In the genomic region with DNA sequence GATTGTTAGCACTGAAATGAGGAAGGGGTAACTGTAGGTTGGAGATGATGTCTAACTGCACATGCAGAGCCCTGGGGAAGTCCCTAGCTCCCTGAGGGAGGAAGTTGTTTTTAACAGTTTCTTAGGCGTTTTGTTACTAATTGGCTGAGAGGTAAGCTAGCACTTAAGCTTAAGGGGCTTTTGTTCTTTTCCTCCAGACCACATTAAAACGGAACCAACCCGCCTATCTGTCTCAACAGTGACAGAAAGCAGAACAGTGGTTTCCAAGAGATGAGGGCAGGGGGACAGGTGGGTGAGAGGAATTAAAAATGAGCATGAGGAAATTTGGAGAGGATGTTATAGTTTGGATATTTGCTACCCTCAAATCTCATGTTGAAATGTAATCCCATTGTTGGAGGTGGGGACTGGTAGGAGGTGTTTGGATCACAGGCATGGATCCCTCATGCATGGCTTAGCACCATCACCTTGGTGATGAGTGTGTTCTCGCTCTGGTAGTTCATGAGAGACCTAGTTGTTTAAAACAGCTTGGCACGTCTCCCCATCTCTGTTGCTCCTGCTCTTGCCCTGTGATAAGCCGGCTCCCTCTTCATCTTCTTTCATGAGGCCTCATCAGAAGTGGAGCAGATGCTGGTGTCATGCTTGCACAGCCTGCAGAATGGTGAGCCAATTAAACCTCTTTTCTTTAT, we compare ENCODE assay signal across 8 cellular contexts. TPM values are rescaled to one million over a fixed set of nuclear protein-coding genes. Genes with fewer than 3 reads are reported as not detected.
DNase-seq lines count a peak whose midpoint lies in the region; ATAC-seq and TF ChIP-seq lines count a peak whose summit lies in the region.

No MANE protein-coding gene starts in this region.

- H3K27ac Mint-ChIP-seq in GM23338 (no peak overlapping the region), immature natural killer cell (peak overlapping the region; percentile 85 to 98 (median 93))

- H3K9me2 ChIP-seq in GM23338 (ENCODE audit: insufficient read depth), result no peaks in the 10 kb centered on the region

- H3K4me1 ChIP-seq in GM23338 (ENCODE audit: insufficient read depth) (peaks cover 5% of the 10 kb centered on the region; the same call in 1 of the 2 replicates), upper lobe of right lung (peaks cover 7% of the 10 kb centered on the region), testis (no peaks in the 10 kb centered on the region), right cardiac atrium (ENCODE audit: control insufficient read depth, insufficient read depth, low read length) (peaks cover 2% of the 10 kb centered on the region)

- DNase-seq in GM23338 (ENCODE audit: low spot score), result peak; percentile 15
- DNase-seq in NCI-H1092 (lab: John Stamatoyannopoulos, UW), result peak; percentile 68
- DNase-seq in activated CD4-positive, alpha-beta T cell treated with anti-CD3 and anti-CD28 coated beads for 4 hours, result peak; percentile 54 to 56
- DNase-seq in immature natural killer cell, result peak; percentile 68 to 71 (median 70)
- no peak for DNase-seq in upper lobe of right lung
- no peak for DNase-seq in testis
- no peak for DNase-seq in right cardiac atrium

- WGBS in testis, 2 donors, result 57 to 60% methylated on average over 6 of the region's 6 CpGs
- WGBS in right cardiac atrium, result 44% methylated on average over 6 of the region's 6 CpGs

- TF ChIP-seq POLR2A in testis (IDR thresholded peaks at IDR 0.05), result no peak

- H3K27ac ChIP-seq in GM23338 (ENCODE audit: low read depth), result no peak overlapping the region
- no peak overlapping the region for H3K27ac ChIP-seq in upper lobe of right lung
- no peak overlapping the region for H3K27ac ChIP-seq in testis
- H3K27ac ChIP-seq in right cardiac atrium (ENCODE audit: low read length), result no peak overlapping the region

- H3F3A ChIP-seq in GM23338 (replicated peaks; ENCODE audit: low read depth), result no peaks in the 10 kb centered on the region

- H3K36me3 Mint-ChIP-seq in GM23338 (ENCODE audit: low read depth) (no peaks in the 10 kb centered on the region), immature natural killer cell (peaks cover 0 to 4% (median 0%) of the 10 kb centered on the region in 3 donors)

- TF ChIP-seq CTCF in GM23338 (conservative IDR thresholded peaks at IDR 0.05; ENCODE audit: low read depth in 2 of 2), result no peak
- no peak for TF ChIP-seq CTCF in upper lobe of right lung (IDR thresholded peaks at IDR 0.05)
- TF ChIP-seq CTCF in testis (IDR thresholded peaks at IDR 0.05), result no peak

- no peaks in the 10 kb centered on the region for H3K79me2 ChIP-seq in GM23338 (replicated peaks; ENCODE audit: insufficient read depth)

- H3K9me3 Mint-ChIP-seq in GM23338, result no peaks in the 10 kb centered on the region
- H3K9me3 Mint-ChIP-seq in immature natural killer cell, result no peaks in the 10 kb centered on the region

- ATAC-seq in GM18502 (IDR thresholded peaks at IDR 0.05; ENCODE audit: poor library complexity, unreplicated experiment), result peak; percentile 83
- ATAC-seq in GM23338, result peak; percentile 59
- peak; percentile 75 for ATAC-seq in upper lobe of right lung
- no peak for ATAC-seq in right cardiac atrium

- peaks cover 19% of the 10 kb centered on the region; the same call in 2 of the 3 replicates for H3K4me1 Mint-ChIP-seq in GM23338
- peaks cover 31 to 38% of the 10 kb centered on the region in 2 donors for H3K4me1 Mint-ChIP-seq in immature natural killer cell

- H3K4me3 Mint-ChIP-seq in GM23338, result no peak overlapping the region
- H3K4me3 Mint-ChIP-seq in immature natural killer cell, result peak overlapping the region; percentile 66 to 83 (median 75)

- intact Hi-C loops in upper lobe of right lung (cut with DNase I) (no loop called here), testis (cut with DNase I; ENCODE audit: low total_unique reads) (no loop called here), right cardiac atrium (cut with DNase I) (no loop called here)

- H4K20me1 ChIP-seq in GM23338 (replicated peaks; ENCODE audit: insufficient read depth), result no peaks in the 10 kb centered on the region

- no peaks in the 10 kb centered on the region for H3K36me3 ChIP-seq in GM23338 (ENCODE audit: insufficient read depth)
- H3K36me3 ChIP-seq in upper lobe of right lung, result no peaks in the 10 kb centered on the region
- no peaks in the 10 kb centered on the region for H3K36me3 ChIP-seq in testis (ENCODE audit: low read depth, missing control alignments)

- H2AFZ ChIP-seq in GM23338, result peak overlapping the region; percentile 89

- H3K27me3 Mint-ChIP-seq in GM23338 (ENCODE audit: insufficient read depth, low read depth, poor library complexity) (peaks cover 7% of the 10 kb centered on the region), immature natural killer cell (ENCODE audit: low read depth in 3 of 3) (peaks cover 0 to 1% (median 1%) of the 10 kb centered on the region in 3 donors)

- H3K27me3 ChIP-seq in GM23338 (ENCODE audit: insufficient read depth) (no peaks in the 10 kb centered on the region), upper lobe of right lung (no peaks in the 10 kb centered on the region), testis (no peaks in the 10 kb centered on the region), right cardiac atrium (ENCODE audit: control insufficient read depth, insufficient read depth) (no peaks in the 10 kb centered on the region)

- H3K4me3 ChIP-seq in GM23338, result no peak overlapping the region
- no peak overlapping the region for H3K4me3 ChIP-seq in upper lobe of right lung
- no peak overlapping the region for H3K4me3 ChIP-seq in testis
- H3K4me3 ChIP-seq in right cardiac atrium (ENCODE audit: low read length), result no peak overlapping the region

- H3K9me3 ChIP-seq in upper lobe of right lung, result no peaks in the 10 kb centered on the region
- H3K9me3 ChIP-seq in testis, result no peaks in the 10 kb centered on the region
- H3K9me3 ChIP-seq in right cardiac atrium (ENCODE audit: control insufficient read depth, low read length), result no peaks in the 10 kb centered on the region

- H3K4me2 ChIP-seq in GM23338, result no peak overlapping the region

RNA-seq across cellular contexts. Expression of gene LYRM7, which starts 38.9 kb away (rescaled TPM):
- total RNA-seq in GM23338 (2014; rRNA removed; shearing (Covaris generic)), result 11.3 and 38.4 TPM in 2 replicates
- 24.2 and 34.8 TPM in 2 replicates for polyA plus RNA-seq in GM23338 (2016; fragmentation: Nextera tagmentation; extraction: Ambion mirVana)
- polyA plus RNA-seq in immature natural killer cell, result 1 to 10 TPM; 5.0 to 8.7 (median 6.7) TPM
- 6.0 TPM for total RNA-seq in upper lobe of right lung
- total RNA-seq in testis, result 10 to 100 TPM; 12.1 to 13.2 TPM
- 14.4 TPM for polyA plus RNA-seq in testis (ENCODE audit: insufficient read depth, low read depth, low replicate concordance)
- total RNA-seq in right cardiac atrium, result 10 to 100 TPM; 14.5 to 26.5 (median 21.4) TPM
- 15.5 TPM for polyA plus RNA-seq in right cardiac atrium

RNA-seq across cellular contexts. Expression of gene HINT1, which starts 44.6 kb away (rescaled TPM):
- 165 and 171 TPM in 2 replicates for total RNA-seq in GM23338 (2014; rRNA removed; shearing (Covaris generic))
- polyA plus RNA-seq in GM23338 (2016; fragmentation: Nextera tagmentation; extraction: Ambion mirVana) (608 and 687 TPM in 2 replicates), immature natural killer cell (100 to 1,000 TPM; 258 to 473 (median 272) TPM), testis (ENCODE audit: insufficient read depth, low read depth, low replicate concordance) (222 TPM), right cardiac atrium (294 TPM)
- total RNA-seq in upper lobe of right lung (147 TPM), testis (100 to 1,000 TPM; 102 to 104 TPM), right cardiac atrium (100 to 1,000 TPM; 152 to 188 (median 168) TPM)

RNA-seq across cellular contexts. Expression of gene CDC42SE2, which starts 54.2 kb away (rescaled TPM):
- 35.5 and 36.2 TPM in 2 replicates for total RNA-seq in GM23338 (2014; rRNA removed; shearing (Covaris generic))
- polyA plus RNA-seq in GM23338 (2016; fragmentation: Nextera tagmentation; extraction: Ambion mirVana), result 22.3 and 24.2 TPM in 2 replicates
- 100 to 1,000 TPM; 296 to 536 (median 342) TPM for polyA plus RNA-seq in immature natural killer cell
- total RNA-seq in upper lobe of right lung, result 37.0 TPM
- total RNA-seq in testis, result 10 to 100 TPM; 67.1 to 72.8 TPM
- polyA plus RNA-seq in testis (ENCODE audit: insufficient read depth, low read depth, low replicate concordance), result 57.6 TPM
- 10 to 100 TPM; 12.1 to 14.2 (median 13.2) TPM for total RNA-seq in right cardiac atrium
- polyA plus RNA-seq in right cardiac atrium, result 7.7 TPM

Comparison
In these comparisons a context has a peak if more than half of its experiments do, and no peak if none do; other contexts are left out.
1. ATAC-seq: peak in GM18502 (single experiment), GM23338 (single experiment) and upper lobe of right lung (single experiment); none in right cardiac atrium (0 of 2).
2. DNase-seq: peak in GM23338 (single experiment), NCI-H1092 (single experiment), activated CD4-positive, alpha-beta T cell treated with anti-CD3 and anti-CD28 coated beads for 4 hours (2 of 2) and immature natural killer cell (3 of 3); none in upper lobe of right lung (single experiment), testis (single experiment) and right cardiac atrium (0 of 3).